1 cellular context compared by ENCODE assay signal in genomic region chr7:4885317-4885807, GRCh38.
TF ChIP-seq lines count a peak whose summit lies in the region.

No MANE protein-coding gene starts in this region.

TF ChIP-seq in K562, 482 proteins besides CTCF, POLR2A, EP300 and RAD21:
- TF ChIP-seq ZBTB40 (IDR thresholded peaks at IDR 0.05) (peak; percentile 93), ZBTB40 (CRISPR knock-in tag; IDR thresholded peaks at IDR 0.05) (peak; percentile 78), ZKSCAN1 (IDR thresholded peaks at IDR 0.05; ENCODE audit: low read depth, low read length) (no peak)
